Comparison of ENCODE assay signal across 11 cellular contexts in the genomic region with DNA sequence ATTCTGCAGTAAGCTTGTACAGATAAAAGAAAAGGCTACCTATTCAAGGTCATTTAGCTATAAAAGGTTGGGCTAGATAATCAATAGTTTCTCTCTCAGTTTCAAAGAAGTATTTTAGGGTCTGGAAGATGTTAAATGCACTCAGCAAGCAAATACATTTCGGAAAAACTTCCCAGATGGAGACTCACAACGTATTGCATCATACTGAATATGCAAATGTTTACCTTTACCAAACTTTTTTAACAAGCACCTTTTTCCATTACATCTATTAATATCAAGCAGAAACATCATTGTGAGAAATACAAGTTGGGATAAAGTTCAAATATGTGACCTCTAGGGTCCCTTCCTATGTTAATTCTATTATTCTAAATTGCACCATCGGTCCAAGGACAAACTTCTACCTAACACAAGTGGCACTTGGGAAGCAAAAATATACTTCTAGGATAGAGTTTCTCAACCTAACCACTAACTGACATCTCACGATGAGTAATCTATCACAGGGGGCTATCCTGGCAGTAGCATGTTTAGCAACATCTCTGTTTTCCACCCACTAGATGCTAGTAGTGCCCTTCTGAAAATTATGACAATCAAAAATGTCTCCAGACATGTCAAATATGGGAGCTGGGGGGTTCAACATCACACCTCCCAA. TPM values are rescaled to one million over a fixed set of nuclear protein-coding genes. Genes with fewer than 3 reads are reported as not detected.
DNase-seq lines count a peak whose midpoint lies in the region; ATAC-seq and TF ChIP-seq lines count a peak whose summit lies in the region.
"Had no signal": no experiment of that assay in that cellular context is flagged by ENCODE, and none has a peak within 500 bp of the region (broad histone marks: within the 10 kb centered on the region; RNA-seq: fewer than 3 reads in every experiment).

No MANE protein-coding gene starts in this region.

- TF ChIP-seq CTCF in CD14-positive monocyte (IDR thresholded peaks at IDR 0.05) = no peak

- H3K36me3 Mint-ChIP-seq in CD14-positive monocyte = peaks cover 3 to 6% of the 10 kb centered on the region in 2 donors
- H3K36me3 Mint-ChIP-seq in activated CD4-positive, alpha-beta memory T cell treated with anti-CD3 and anti-CD28 coated beads for 36 hours = peaks cover 8% of the 10 kb centered on the region

- DNase-seq in CD14-positive monocyte (ENCODE audit: low spot score) (no peak), HS-5 (ENCODE audit: low read depth) (peak; percentile 65), iris pigment epithelial cell (ENCODE audit: low read depth) (peak; percentile 78), HUDEP-2 (lab: John Stamatoyannopoulos, UW; ENCODE audit: unreplicated experiment in 76 of 76) (no peak), foreskin melanocyte (no peak), SHP77 (lab: John Stamatoyannopoulos, UW) (no peak)
- no peak for DNase-seq in activated CD4-positive, alpha-beta memory T cell treated with anti-CD3 and anti-CD28 coated beads for 36 hours
- DNase-seq: DMS79, left cardiac atrium, NCI-H446 had no signal

- peak overlapping the region; percentile 82 to 96 (median 93) for H3K27ac Mint-ChIP-seq in CD14-positive monocyte
- peak overlapping the region; percentile 30 for H3K27ac Mint-ChIP-seq in activated CD4-positive, alpha-beta memory T cell treated with anti-CD3 and anti-CD28 coated beads for 36 hours

- H3K4me1 Mint-ChIP-seq in CD14-positive monocyte = peaks cover 69% of the 10 kb centered on the region
- H3K4me1 Mint-ChIP-seq in activated CD4-positive, alpha-beta memory T cell treated with anti-CD3 and anti-CD28 coated beads for 36 hours (ENCODE audit: low read depth) = peaks cover 76% of the 10 kb centered on the region

- POLR2A ChIA-PET in activated CD4-positive, alpha-beta memory T cell treated with anti-CD3 and anti-CD28 coated beads for 36 hours (lab: Charles Lee) = interaction anchor here (0.9 to 1.6 kb wide), 2 partner anchors 14 to 15 kb away, joined by 3 to 4 read pairs; partner anchors contain the start of gene KANSL1

- H3K27me3 Mint-ChIP-seq in CD14-positive monocyte (ENCODE audit: low read depth in 3 of 3) = no peaks in the 10 kb centered on the region
- H3K27me3 Mint-ChIP-seq in activated CD4-positive, alpha-beta memory T cell treated with anti-CD3 and anti-CD28 coated beads for 36 hours = no peaks in the 10 kb centered on the region

- ATAC-seq in GM21528 (IDR thresholded peaks at IDR 0.05; ENCODE audit: low FRiP score, unreplicated experiment) = no peak

- CTCF ChIA-PET in activated CD4-positive, alpha-beta memory T cell treated with anti-CD3 and anti-CD28 coated beads for 36 hours (lab: Charles Lee) = interaction anchor here (0.7 to 4.0 kb wide), 8 partner anchors 8 to 117 kb away, joined by 3 to 26 read pairs (median 5); partner anchors contain the start of gene KANSL1

- no peaks in the 10 kb centered on the region for H3K9me3 Mint-ChIP-seq in CD14-positive monocyte
- H3K9me3 Mint-ChIP-seq in activated CD4-positive, alpha-beta memory T cell treated with anti-CD3 and anti-CD28 coated beads for 36 hours = no peaks in the 10 kb centered on the region

- intact Hi-C loops in CD14-positive monocyte (cut with micrococcal nuclease) = no loop called here
- intact Hi-C loops in activated CD4-positive, alpha-beta memory T cell treated with anti-CD3 and anti-CD28 coated beads for 36 hours (cut with micrococcal nuclease) = no loop called here

- peak overlapping the region; percentile 58 to 59 for H3K4me3 Mint-ChIP-seq in CD14-positive monocyte
- H3K4me3 Mint-ChIP-seq in activated CD4-positive, alpha-beta memory T cell treated with anti-CD3 and anti-CD28 coated beads for 36 hours = peak overlapping the region; percentile 17

RNA-seq across cellular contexts. Expression of gene KANSL1, which starts 14.6 kb away (rescaled TPM):
- polyA plus RNA-seq in CD14-positive monocyte = 1 to 10 TPM; 3.1 to 4.6 TPM
- total RNA-seq in activated CD4-positive, alpha-beta memory T cell treated with anti-CD3 and anti-CD28 coated beads for 36 hours = 10 to 100 TPM; 57.3 to 63.8 TPM

Comparison
In these comparisons a context has a peak if more than half of its experiments do, and no peak if none do; other contexts are left out.
1. DNase-seq: peak in HS-5 (single experiment) and iris pigment epithelial cell (single experiment); none in CD14-positive monocyte (single experiment), activated CD4-positive, alpha-beta memory T cell treated with anti-CD3 and anti-CD28 coated beads for 36 hours (single experiment), HUDEP-2 (0 of 76), foreskin melanocyte (single experiment) and SHP77 (0 of 2).